In the genomic region with DNA sequence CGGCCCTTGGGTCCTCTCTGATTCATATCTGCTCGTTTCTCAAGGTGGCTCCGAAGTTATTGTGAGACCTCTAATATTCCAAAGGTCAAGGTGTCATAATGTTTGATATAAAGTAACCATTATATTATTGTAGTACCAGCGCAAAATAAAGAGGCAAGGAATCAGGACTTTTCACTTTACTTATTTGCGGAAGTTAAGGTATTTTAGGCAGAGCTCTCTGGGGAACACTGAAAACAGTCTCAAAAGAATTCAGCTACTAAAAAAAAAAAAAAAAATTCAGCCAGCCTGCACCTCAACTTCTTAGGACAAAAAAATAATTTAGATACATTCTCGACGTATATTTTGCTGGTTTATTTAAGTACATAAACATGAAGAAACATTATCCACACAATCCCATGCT, we compare ENCODE assay signal across 11 cellular contexts. TPM values are rescaled to one million over a fixed set of nuclear protein-coding genes. Genes with fewer than 3 reads are reported as not detected.
A peak's percentile ranks its signal among the peaks of the same experiment; 100 is the strongest.
DNase-seq lines count a peak whose midpoint lies in the region; ATAC-seq and TF ChIP-seq lines count a peak whose summit lies in the region.
"Had no signal": no experiment of that assay in that cellular context is flagged by ENCODE, and none has a peak within 500 bp of the region (broad histone marks: within the 10 kb centered on the region; RNA-seq: fewer than 3 reads in every experiment).

No MANE protein-coding gene starts in this region.

- H3K9me3 ChIP-seq in Loucy (ENCODE audit: insufficient read depth, low read depth, low read length) (no peaks in the 10 kb centered on the region), endodermal cell (ENCODE audit: control insufficient read depth, low read length) (no peaks in the 10 kb centered on the region)

- BruUV-seq in Calu3 (replicated peaks; lab: Mats Ljungman, UMichigan) = no TSS peak

- no peaks in the 10 kb centered on the region for H3K9me2 ChIP-seq in Loucy (replicated peaks; ENCODE audit: low read depth, low read length)

- H3K4me1 Mint-ChIP-seq in Calu3 (ENCODE audit: low read depth, unreplicated experiment) = peaks cover 52% of the 10 kb centered on the region
- H3K4me1 Mint-ChIP-seq in endodermal cell = peaks cover 35% of the 10 kb centered on the region
- H3K4me1 Mint-ChIP-seq in progenitor cell of endocrine pancreas (ENCODE audit: low read depth) = peaks cover 63% of the 10 kb centered on the region

- CTCF ChIA-PET in Calu3 (lab: Charles Lee) = interaction anchor here (0.8 to 1.6 kb wide), 3 partner anchors 9 to 91 kb away, joined by 5 to 7 read pairs (median 5); no protein-coding TSS in a partner anchor

- ATAC-seq in GM19351 (IDR thresholded peaks at IDR 0.05; ENCODE audit: unreplicated experiment) (no peak), HG03045 (IDR thresholded peaks at IDR 0.05; ENCODE audit: unreplicated experiment) (no peak)

- peaks cover 16% of the 10 kb centered on the region; the same call in 1 of the 2 replicates for H3K36me3 ChIP-seq in Loucy (ENCODE audit: insufficient read depth, low read length)
- peaks cover 42% of the 10 kb centered on the region for H3K36me3 ChIP-seq in endodermal cell (ENCODE audit: control insufficient read depth, insufficient read depth, low read length)

- WGBS in endodermal cell (ENCODE audit: insufficient coverage in 1 of 2, insufficient read length in 1 of 2), 2 experiments = 88 to 100% methylated on average over 2 to 7 of the region's 7 CpGs

- H3K9ac ChIP-seq in Loucy (ENCODE audit: low read depth, low read length, poor library complexity, severe bottlenecking) = peak overlapping the region; percentile 92
- peak overlapping the region; percentile 97 for H3K9ac ChIP-seq in endodermal cell (ENCODE audit: extremely low read depth, low read length, poor library complexity, severe bottlenecking)

- H3K4me1 ChIP-seq in Loucy (ENCODE audit: insufficient read depth, low read length, poor library complexity, severe bottlenecking) (peaks cover 56% of the 10 kb centered on the region), endodermal cell (ENCODE audit: control insufficient read depth, insufficient read depth, low read length) (no peaks in the 10 kb centered on the region)

- DNase-seq in Calu3 (no peak), endodermal cell (no peak), progenitor cell of endocrine pancreas (ENCODE audit: low spot score, unreplicated experiment) (no peak), retina (no peak)
- no peak for DNase-seq in stimulated activated CD4-positive, alpha-beta T cell treated with anti-CD3 and anti-CD28 coated beads, Interleukin-1b, Interleukin-23, amount 100 ng/mL, for 48 hours
- DNase-seq: activated effector memory CD4-positive, alpha-beta T cell treated with anti-CD3 and anti-CD28 coated beads, Interleukin-2, amount 50 U/mL, for 16 hours; KG1 had no signal

- no peaks in the 10 kb centered on the region for H3K27me3 ChIP-seq in Loucy (ENCODE audit: insufficient read depth, low read length, poor library complexity, severe bottlenecking)
- no peaks in the 10 kb centered on the region for H3K27me3 ChIP-seq in endodermal cell (ENCODE audit: control insufficient read depth, insufficient read depth, low read length, poor library complexity, severe bottlenecking)

- H3K9me3 Mint-ChIP-seq in Calu3 (ENCODE audit: low read depth, unreplicated experiment) (no peaks in the 10 kb centered on the region), endodermal cell (no peaks in the 10 kb centered on the region), progenitor cell of endocrine pancreas (ENCODE audit: low read depth) (no peaks in the 10 kb centered on the region)

- no peak overlapping the region for H3K27ac ChIP-seq in endodermal cell (ENCODE audit: low read depth, low read length)

- H3K4me2 ChIP-seq in Loucy (ENCODE audit: low read depth, low read length, poor library complexity, severe bottlenecking) = peak overlapping the region; percentile 99

- H3K36me3 Mint-ChIP-seq in Calu3 (ENCODE audit: insufficient read depth, unreplicated experiment) (peaks cover 65% of the 10 kb centered on the region), endodermal cell (ENCODE audit: low read depth) (peaks cover 19% of the 10 kb centered on the region), progenitor cell of endocrine pancreas (ENCODE audit: insufficient read depth) (peaks cover 9% of the 10 kb centered on the region)

- H3F3A ChIP-seq in Loucy (ENCODE audit: low read depth) = no peaks in the 10 kb centered on the region

- H3K4me3 ChIP-seq in Loucy (ENCODE audit: low read length, poor library complexity, severe bottlenecking) = peak overlapping the region; percentile 98
- H3K4me3 ChIP-seq in endodermal cell (ENCODE audit: low read length) = peak overlapping the region; percentile 97

- peak overlapping the region; percentile 90 for H3K4me3 Mint-ChIP-seq in Calu3 (ENCODE audit: low read depth, unreplicated experiment)
- peak overlapping the region; percentile 99 for H3K4me3 Mint-ChIP-seq in endodermal cell
- H3K4me3 Mint-ChIP-seq in progenitor cell of endocrine pancreas (ENCODE audit: low read depth) = peak overlapping the region; percentile 100

- H3K27me3 Mint-ChIP-seq in Calu3 (ENCODE audit: unreplicated experiment) (no peaks in the 10 kb centered on the region), endodermal cell (ENCODE audit: insufficient read depth) (no peaks in the 10 kb centered on the region), progenitor cell of endocrine pancreas (no peaks in the 10 kb centered on the region)

- H2AFZ ChIP-seq in Loucy (ENCODE audit: low read length) = no peak overlapping the region

- H3K79me2 ChIP-seq in Loucy (ENCODE audit: insufficient read depth, low read length) = peaks cover 66% of the 10 kb centered on the region

- intact Hi-C loops in Calu3 (cut with micrococcal nuclease; ENCODE audit: unreplicated experiment) = no loop called here

- TF ChIP-seq CTCF in Calu3 (IDR thresholded peaks at IDR 0.05; ENCODE audit: unreplicated experiment) = no peak
- no peak for TF ChIP-seq CTCF in Loucy (conservative IDR thresholded peaks at IDR 0.05; ENCODE audit: low read length)
- no peak for TF ChIP-seq CTCF in endodermal cell (conservative IDR thresholded peaks at IDR 0.05)
- TF ChIP-seq CTCF in progenitor cell of endocrine pancreas (IDR thresholded peaks at IDR 0.05; ENCODE audit: unreplicated experiment) = no peak

- H3K27ac Mint-ChIP-seq in Calu3 (ENCODE audit: unreplicated experiment) (peak overlapping the region; percentile 94), endodermal cell (peak overlapping the region; percentile 99), progenitor cell of endocrine pancreas (peak overlapping the region; percentile 100)

- peaks cover 51% of the 10 kb centered on the region for H4K20me1 ChIP-seq in Loucy (ENCODE audit: insufficient read depth, low read length, poor library complexity, severe bottlenecking)

RNA-seq across cellular contexts. Expression of gene OSER1, which starts 2.4 kb away (rescaled TPM):
- 52.2 and 56.7 TPM in 2 replicates for total RNA-seq in Calu3 (2022)
- 10 to 100 TPM; 34.2 to 38.7 TPM for total RNA-seq in endodermal cell
- polyA plus RNA-seq in endodermal cell (2013, experiment 1 of 2) = 41.1 TPM
- polyA plus RNA-seq in endodermal cell (2013, experiment 2 of 2) = 40.1 TPM
- 34.9 and 35.0 TPM in 2 replicates for total RNA-seq in progenitor cell of endocrine pancreas

RNA-seq across cellular contexts. Expression of gene JPH2, which starts 21.2 kb away (rescaled TPM):
- 0.50 and 0.59 TPM in 2 replicates for total RNA-seq in Calu3 (2022)
- 1 to 10 TPM in 1 of 2 donors, under 1 TPM in 1; 0.86 to 1.0 TPM for total RNA-seq in endodermal cell
- 2.0 TPM for polyA plus RNA-seq in endodermal cell (2013, experiment 1 of 2)
- 2.2 TPM for polyA plus RNA-seq in endodermal cell (2013, experiment 2 of 2)
- 0.12 and 0.24 TPM in 2 replicates for total RNA-seq in progenitor cell of endocrine pancreas

RNA-seq across cellular contexts. Expression of gene GDAP1L1, which starts 38.9 kb away (rescaled TPM):
- not detected in 2 replicates for total RNA-seq in Calu3 (2022)
- total RNA-seq in endodermal cell = 1 to 10 TPM in 1 of 2 donors, not detected in 1; 1.9 TPM
- 14.1 TPM for polyA plus RNA-seq in endodermal cell (2013, experiment 1 of 2)
- polyA plus RNA-seq in endodermal cell (2013, experiment 2 of 2) = 13.1 TPM
- 0.24 and 1.1 TPM in 2 replicates for total RNA-seq in progenitor cell of endocrine pancreas
- total RNA-seq: RPMI7951 had no signal
